ENCODE assay signal across 26 cellular contexts in genomic region chr2:239202343-239202742, GRCh38.
DNase-seq lines count a peak whose midpoint lies in the region; ATAC-seq and TF ChIP-seq lines count a peak whose summit lies in the region.
"Had no signal": no experiment of that assay in that cellular context is flagged by ENCODE, and none has a peak within 500 bp of the region (broad histone marks: within the 10 kb centered on the region; RNA-seq: fewer than 3 reads in every experiment).

No MANE protein-coding gene starts in this region.

- no peak for TF ChIP-seq POLR2A in tibial nerve (IDR thresholded peaks at IDR 0.05)

- H3K4me3 Mint-ChIP-seq in activated CD8-positive, alpha-beta T cell treated with anti-CD3 and anti-CD28 coated beads, Interleukin-2, amount 10 ng/mL, durations not matched to agents 7 days and 5 days: no peak overlapping the region
- H3K4me3 Mint-ChIP-seq in activated CD8-positive, alpha-beta T cell treated with anti-CD3 and anti-CD28 coated beads for 36 hours: no peak overlapping the region
- no peak overlapping the region for H3K4me3 Mint-ChIP-seq in brain
- no peak overlapping the region for H3K4me3 Mint-ChIP-seq in naive thymus-derived CD8-positive, alpha-beta T cell
- H3K4me3 Mint-ChIP-seq: HFFc6, nephron had no signal

- WGBS in tibial nerve, 2 donors: 88 to 93% methylated on average over 12 of the region's 12 CpGs

- H3K27me3 Mint-ChIP-seq in activated CD8-positive, alpha-beta T cell treated with anti-CD3 and anti-CD28 coated beads, Interleukin-2, amount 10 ng/mL, durations not matched to agents 7 days and 5 days (ENCODE audit: low read depth): no peaks in the 10 kb centered on the region
- H3K27me3 Mint-ChIP-seq in activated CD8-positive, alpha-beta T cell treated with anti-CD3 and anti-CD28 coated beads for 36 hours: no peaks in the 10 kb centered on the region
- no peaks in the 10 kb centered on the region for H3K27me3 Mint-ChIP-seq in brain
- no peaks in the 10 kb centered on the region for H3K27me3 Mint-ChIP-seq in naive thymus-derived CD8-positive, alpha-beta T cell

- H3K36me3 ChIP-seq in tibial nerve: peaks cover 0 to 5% (median 0%) of the 10 kb centered on the region in 3 donors
- H3K36me3 ChIP-seq: prostate gland had no signal

- no peaks in the 10 kb centered on the region for H3K9me3 Mint-ChIP-seq in activated CD8-positive, alpha-beta T cell treated with anti-CD3 and anti-CD28 coated beads, Interleukin-2, amount 10 ng/mL, durations not matched to agents 7 days and 5 days (ENCODE audit: insufficient read depth)
- no peaks in the 10 kb centered on the region for H3K9me3 Mint-ChIP-seq in activated CD8-positive, alpha-beta T cell treated with anti-CD3 and anti-CD28 coated beads for 36 hours
- peaks cover 0 to 3% (median 0%) of the 10 kb centered on the region in 5 experiments for H3K9me3 Mint-ChIP-seq in brain
- H3K9me3 Mint-ChIP-seq in naive thymus-derived CD8-positive, alpha-beta T cell: no peaks in the 10 kb centered on the region
- H3K9me3 Mint-ChIP-seq: activated naive CD4-positive, alpha-beta T cell treated with anti-CD3 and anti-CD28 coated beads, Interleukin-2, amount 50 U/mL, for 72 hours; HFFc6; nephron had no signal

- TF ChIP-seq EP300 in tibial nerve (IDR thresholded peaks at IDR 0.05): no peak

- H3K4me1 ChIP-seq in tibial nerve: peaks cover 0 to 64% (median 10%) of the 10 kb centered on the region in 4 donors
- H3K4me1 ChIP-seq: Caco-2, prostate gland had no signal

- CTCF ChIA-PET in activated CD8-positive, alpha-beta T cell treated with anti-CD3 and anti-CD28 coated beads, Interleukin-2, amount 10 ng/mL, durations not matched to agents 7 days and 5 days (lab: Charles Lee): no interaction called here
- CTCF ChIA-PET in activated CD8-positive, alpha-beta T cell treated with anti-CD3 and anti-CD28 coated beads for 36 hours (lab: Charles Lee): no interaction called here

- POLR2A ChIA-PET in activated CD8-positive, alpha-beta T cell treated with anti-CD3 and anti-CD28 coated beads, Interleukin-2, amount 10 ng/mL, durations not matched to agents 7 days and 5 days (lab: Charles Lee): no interaction called here
- POLR2A ChIA-PET in activated CD8-positive, alpha-beta T cell treated with anti-CD3 and anti-CD28 coated beads for 36 hours (lab: Charles Lee): interaction anchor here (0.8 to 1.8 kb wide), 2 partner anchors 9 to 15 kb away, joined by 4 to 7 read pairs; no protein-coding TSS in a partner anchor
- POLR2A ChIA-PET in naive thymus-derived CD8-positive, alpha-beta T cell (lab: Charles Lee): no interaction called here

- peaks cover 12% of the 10 kb centered on the region for H3K36me3 Mint-ChIP-seq in activated CD8-positive, alpha-beta T cell treated with anti-CD3 and anti-CD28 coated beads, Interleukin-2, amount 10 ng/mL, durations not matched to agents 7 days and 5 days (ENCODE audit: low read depth)
- H3K36me3 Mint-ChIP-seq in activated CD8-positive, alpha-beta T cell treated with anti-CD3 and anti-CD28 coated beads for 36 hours (ENCODE audit: low read depth): peaks cover 2% of the 10 kb centered on the region
- H3K36me3 Mint-ChIP-seq in brain: peaks cover 18% of the 10 kb centered on the region
- peaks cover 0 to 16% (median 3%) of the 10 kb centered on the region in 3 donors for H3K36me3 Mint-ChIP-seq in naive thymus-derived CD8-positive, alpha-beta T cell

- H3K27ac ChIP-seq in substantia nigra (ENCODE audit: low read depth, low read length, poor library complexity, severe bottlenecking) (peak overlapping the region; percentile 69), tibial nerve (peak overlapping the region in 2 of 4 donors; percentile 43 to 94)
- H3K27ac ChIP-seq: prostate gland had no signal

- ATAC-seq in activated CD8-positive, alpha-beta T cell treated with anti-CD3 and anti-CD28 coated beads, Interleukin-2, amount 10 ng/mL, durations not matched to agents 7 days and 5 days: no peak
- ATAC-seq in activated CD8-positive, alpha-beta T cell treated with anti-CD3 and anti-CD28 coated beads for 36 hours: no peak
- no peak for ATAC-seq in naive thymus-derived CD8-positive, alpha-beta T cell
- no peak for ATAC-seq in HG03095 (IDR thresholded peaks at IDR 0.05; ENCODE audit: unreplicated experiment)
- ATAC-seq: activated naive CD4-positive, alpha-beta T cell treated with anti-CD3 and anti-CD28 coated beads, Interleukin-2, amount 50 U/mL, for 72 hours had no signal

- H3K4me1 Mint-ChIP-seq in activated CD8-positive, alpha-beta T cell treated with anti-CD3 and anti-CD28 coated beads, Interleukin-2, amount 10 ng/mL, durations not matched to agents 7 days and 5 days (ENCODE audit: low read depth): peaks cover 17% of the 10 kb centered on the region
- H3K4me1 Mint-ChIP-seq in activated CD8-positive, alpha-beta T cell treated with anti-CD3 and anti-CD28 coated beads for 36 hours (ENCODE audit: low read depth): peaks cover 18% of the 10 kb centered on the region
- H3K4me1 Mint-ChIP-seq in brain: peaks cover 70% of the 10 kb centered on the region
- H3K4me1 Mint-ChIP-seq in naive thymus-derived CD8-positive, alpha-beta T cell: peaks cover 24 to 50% (median 38%) of the 10 kb centered on the region in 4 donors

- no peak for DNase-seq in activated CD8-positive, alpha-beta T cell treated with anti-CD3 and anti-CD28 coated beads, Interleukin-2, amount 10 ng/mL, durations not matched to agents 7 days and 5 days
- DNase-seq in activated CD8-positive, alpha-beta T cell treated with anti-CD3 and anti-CD28 coated beads for 36 hours: no peak
- DNase-seq in mesenteric fat pad (ENCODE audit: low spot score) (peak; percentile 73), substantia nigra (lab: John Stamatoyannopoulos, UW) (no peak), tibial nerve (ENCODE audit: low spot score in 2 of 2) (no peak)
- no peak for DNase-seq in naive thymus-derived CD8-positive, alpha-beta T cell
- DNase-seq: 8988T; activated CD4-positive, CD25-positive, alpha-beta regulatory T cell treated with anti-CD3 and anti-CD28 coated beads, Interleukin-2, amount 50 U/mL, for 72 hours; Caco-2; DMS79 treated with DMSO at 0.1 percent for 48 hours; effector memory CD4-positive, alpha-beta T cell; HFFc6; kidney glomerular epithelial cell; mesendoderm; NCI-H187; NCI-H748 treated with DMSO at 0.1 percent for 48 hours; SHP77; stimulated activated CD4-positive, alpha-beta T cell treated with anti-CD3 and anti-CD28 coated beads, Interleukin-4, amount 100 ng/mL, for 1 hour; stimulated activated naive CD4-positive, alpha-beta T cell; SW 1271; trophoblast cell had no signal

- H3K27ac Mint-ChIP-seq in activated CD8-positive, alpha-beta T cell treated with anti-CD3 and anti-CD28 coated beads, Interleukin-2, amount 10 ng/mL, durations not matched to agents 7 days and 5 days: peak overlapping the region; percentile 68
- no peak overlapping the region for H3K27ac Mint-ChIP-seq in activated CD8-positive, alpha-beta T cell treated with anti-CD3 and anti-CD28 coated beads for 36 hours
- H3K27ac Mint-ChIP-seq in brain: peak overlapping the region; percentile 70 to 87 (median 86)
- peak overlapping the region in 4 of 10 donors; percentile 13 to 88 (median 42) for H3K27ac Mint-ChIP-seq in naive thymus-derived CD8-positive, alpha-beta T cell
- H3K27ac Mint-ChIP-seq: HFFc6, nephron had no signal

- no peaks in the 10 kb centered on the region for H3K27me3 ChIP-seq in tibial nerve

- H3K4me3 ChIP-seq in tibial nerve: no peak overlapping the region
- H3K4me3 ChIP-seq: prostate gland had no signal

- TF ChIP-seq CTCF in activated CD8-positive, alpha-beta T cell treated with anti-CD3 and anti-CD28 coated beads for 36 hours (IDR thresholded peaks at IDR 0.05): no peak
- TF ChIP-seq CTCF in brain (conservative IDR thresholded peaks at IDR 0.05) (no peak), tibial nerve (IDR thresholded peaks at IDR 0.05) (no peak)

- no peaks in the 10 kb centered on the region for H3K9me3 ChIP-seq in tibial nerve
- H3K9me3 ChIP-seq: Caco-2, prostate gland had no signal

- intact Hi-C loops in activated CD8-positive, alpha-beta T cell treated with anti-CD3 and anti-CD28 coated beads for 36 hours (cut with micrococcal nuclease): no loop called here
